Comparison of ENCODE assay signal across 25 cellular contexts in the genomic region with DNA sequence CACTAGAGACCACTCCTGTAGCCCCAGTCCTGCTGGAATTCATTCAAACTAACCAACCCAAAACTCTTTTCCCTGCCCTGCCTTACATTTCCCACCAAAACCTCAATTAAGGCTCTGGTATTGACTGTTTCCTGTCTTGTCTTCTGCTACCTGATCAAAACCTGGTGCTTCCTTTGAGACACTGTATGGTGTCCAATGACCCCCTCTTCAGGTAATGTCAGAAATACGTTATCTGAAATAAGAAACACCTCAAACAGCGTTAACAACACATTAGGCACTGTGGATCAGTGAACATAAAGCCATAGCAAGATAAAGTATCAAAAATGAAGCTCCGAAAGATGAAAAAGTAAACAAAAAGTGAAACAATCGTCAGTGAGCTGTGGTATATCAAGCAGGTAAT.
"Had no signal": no experiment of that assay in that cellular context is flagged by ENCODE, and none has a peak within 500 bp of the region (broad histone marks: within the 10 kb centered on the region; RNA-seq: fewer than 3 reads in every experiment).

No MANE protein-coding gene starts in this region.

- H3K27me3 Mint-ChIP-seq: effector memory CD8-positive, alpha-beta T cell; memory B cell; naive B cell; natural killer cell treated with Interleukin-12 subunit alpha and Interleukin-12 subunit beta and Interleukin-15 and Interleukin-18, amount 100 ng/mL, for 72 hours; progenitor cell of endocrine pancreas; stimulated activated naive B cell treated with anti-CD40 and anti-IgM and Interleukin-4, amounts not matched to agents 10 μg/mL and 1 μg/mL and 100 μg/mL, for 72 hours; stimulated activated naive CD8-positive, alpha-beta T cell treated with anti-CD3 and anti-CD28 coated beads, Interleukin-15, Interleukin-2, amounts not matched to agents 100 ng/mL and 50 ng/mL, for 24 hours had no signal

- ATAC-seq: effector memory CD8-positive, alpha-beta T cell; gastrocnemius medialis; left lobe of liver; mucosa of descending colon; natural killer cell treated with Interleukin-12 subunit alpha and Interleukin-12 subunit beta and Interleukin-15 and Interleukin-18, amount 100 ng/mL, for 72 hours; right lobe of liver; stimulated activated naive B cell treated with anti-CD40 and anti-IgM and Interleukin-4, amounts not matched to agents 10 μg/mL and 1 μg/mL and 100 μg/mL, for 72 hours had no signal

- H3K9me3 Mint-ChIP-seq: stimulated activated naive CD8-positive, alpha-beta T cell treated with anti-CD3 and anti-CD28 coated beads, Interleukin-15, Interleukin-2, amounts not matched to agents 100 ng/mL and 50 ng/mL, for 24 hours had no signal

- H3K4me1 Mint-ChIP-seq: memory B cell; mesothelial cell of epicardium; naive B cell; neural crest cell; stimulated activated naive B cell treated with anti-CD40 and anti-IgM and Interleukin-4, amounts not matched to agents 10 μg/mL and 1 μg/mL and 100 μg/mL, for 72 hours had no signal

- H3K9me3 ChIP-seq: gastrocnemius medialis, mucosa of descending colon, right lobe of liver, thoracic aorta, upper lobe of left lung had no signal

- H3K4me3 ChIP-seq: gastrocnemius medialis, lung, mucosa of descending colon, right lobe of liver, thoracic aorta, tibial nerve, upper lobe of left lung had no signal

- H3K36me3 ChIP-seq: gastrocnemius medialis, right lobe of liver, thoracic aorta, tibial nerve, upper lobe of left lung had no signal

- H3K27ac ChIP-seq: gastrocnemius medialis, parathyroid adenoma, right lobe of liver, thoracic aorta, tibial nerve, upper lobe of left lung had no signal

- H3K4me3 Mint-ChIP-seq: effector memory CD8-positive, alpha-beta T cell; memory B cell; mesothelial cell of epicardium; naive B cell; natural killer cell treated with Interleukin-12 subunit alpha and Interleukin-12 subunit beta and Interleukin-15 and Interleukin-18, amount 100 ng/mL, for 72 hours; neural crest cell; stimulated activated naive B cell treated with anti-CD40 and anti-IgM and Interleukin-4, amounts not matched to agents 10 μg/mL and 1 μg/mL and 100 μg/mL, for 72 hours; stimulated activated naive CD8-positive, alpha-beta T cell treated with anti-CD3 and anti-CD28 coated beads, Interleukin-15, Interleukin-2, amounts not matched to agents 100 ng/mL and 50 ng/mL, for 24 hours had no signal

- H3K4me1 ChIP-seq: gastrocnemius medialis, parathyroid adenoma, right lobe of liver, tibial nerve, upper lobe of left lung had no signal

- DNase-seq: cortex of kidney; effector memory CD8-positive, alpha-beta T cell; erythroblast; gastrocnemius medialis; head of caudate nucleus; kidney; mucosa of descending colon; naive B cell; right lobe of liver; small intestine; stimulated activated CD4-positive, alpha-beta T cell treated with anti-CD3 and anti-CD28 coated beads, Interleukin-15, amount 100 ng/mL, for 24 hours; stimulated activated CD4-positive, alpha-beta T cell treated with anti-CD3 and anti-CD28 coated beads, Interleukin-2, amount 100 ng/mL, for 48 hours; stimulated activated naive B cell treated with anti-CD40 and anti-IgM and Interleukin-4, amounts not matched to agents 10 μg/mL and 1 μg/mL and 100 μg/mL, for 72 hours; upper lobe of left lung had no signal

- H3K27me3 ChIP-seq: gastrocnemius medialis, right lobe of liver, tibial nerve, upper lobe of left lung had no signal

- H3K27ac Mint-ChIP-seq: effector memory CD8-positive, alpha-beta T cell; memory B cell; mesothelial cell of epicardium; naive B cell; natural killer cell treated with Interleukin-12 subunit alpha and Interleukin-12 subunit beta and Interleukin-15 and Interleukin-18, amount 100 ng/mL, for 72 hours; progenitor cell of endocrine pancreas; stimulated activated naive B cell treated with anti-CD40 and anti-IgM and Interleukin-4, amounts not matched to agents 10 μg/mL and 1 μg/mL and 100 μg/mL, for 72 hours; stimulated activated naive CD8-positive, alpha-beta T cell treated with anti-CD3 and anti-CD28 coated beads, Interleukin-15, Interleukin-2, amounts not matched to agents 100 ng/mL and 50 ng/mL, for 24 hours had no signal

- H3K36me3 Mint-ChIP-seq: memory B cell; mesothelial cell of epicardium; naive B cell; natural killer cell treated with Interleukin-12 subunit alpha and Interleukin-12 subunit beta and Interleukin-15 and Interleukin-18, amount 100 ng/mL, for 72 hours; stimulated activated naive B cell treated with anti-CD40 and anti-IgM and Interleukin-4, amounts not matched to agents 10 μg/mL and 1 μg/mL and 100 μg/mL, for 72 hours had no signal
